Comparison of ENCODE assay signal across 15 cellular contexts in genomic region chr14:76292561-76292960, GRCh38.
DNase-seq lines count a peak whose midpoint lies in the region; TF ChIP-seq lines count a peak whose summit lies in the region.
"Had no signal": no experiment of that assay in that cellular context is flagged by ENCODE, and none has a peak within 500 bp of the region (broad histone marks: within the 10 kb centered on the region; RNA-seq: fewer than 3 reads in every experiment).

No MANE protein-coding gene starts in this region.

- no peak overlapping the region for H3K4me3 ChIP-seq in vagina
- H3K4me3 ChIP-seq: A549, GM23338 had no signal

- TF ChIP-seq CTCF in osteocyte (IDR thresholded peaks at IDR 0.05) = no peak
- TF ChIP-seq CTCF in vagina (IDR thresholded peaks at IDR 0.05) = no peak

- H3K4me1 ChIP-seq in vagina = no peaks in the 10 kb centered on the region
- H3K4me1 ChIP-seq: A549, Caco-2 had no signal

- no peak overlapping the region for H3K4me3 Mint-ChIP-seq in osteocyte (ENCODE audit: unreplicated experiment)
- H3K4me3 Mint-ChIP-seq: CD4-positive, alpha-beta T cell; GM23338; HFFc6 had no signal

- H3K27me3 ChIP-seq in vagina = no peaks in the 10 kb centered on the region

- peak; percentile 13 for DNase-seq in activated CD8-positive, alpha-beta memory T cell treated with anti-CD3 and anti-CD28 coated beads for 24 hours
- DNase-seq in activated CD8-positive, alpha-beta memory T cell treated with anti-CD3 and anti-CD28 coated beads, Interleukin-2, amount 50 U/mL, for 48 hours = no peak
- DNase-seq in ecto neural progenitor cell (ENCODE audit: low spot score) (peak; percentile 15), osteocyte (ENCODE audit: extremely low spot score, unreplicated experiment) (peak; percentile 80), vagina (ENCODE audit: extremely low spot score in 2 of 2) (peak; percentile 2 to 64), NCI-H345 treated with DMSO at 0.1 percent for 48 hours (lab: John Stamatoyannopoulos, UW; ENCODE audit: unreplicated experiment) (no peak)
- DNase-seq in activated naive CD4-positive, alpha-beta T cell treated with Interleukin-2 at 50 U/mL for 16 hours = no peak
- DNase-seq: AML-193; Caco-2; CD4-positive, alpha-beta T cell; HFFc6 had no signal

- no peak overlapping the region for H3K27ac Mint-ChIP-seq in osteocyte (ENCODE audit: unreplicated experiment)
- H3K27ac Mint-ChIP-seq: CD4-positive, alpha-beta T cell; GM23338; HFFc6 had no signal

- intact Hi-C loops in vagina (cut with DNase I) = no loop called here

- no peaks in the 10 kb centered on the region for H3K9me3 ChIP-seq in vagina
- H3K9me3 ChIP-seq: A549, Caco-2 had no signal

- no peak for TF ChIP-seq POLR2A in vagina (IDR thresholded peaks at IDR 0.05)

- no peaks in the 10 kb centered on the region for H3K4me1 Mint-ChIP-seq in osteocyte (ENCODE audit: unreplicated experiment)
- H3K4me1 Mint-ChIP-seq: GM23338 had no signal

- H3K36me3 Mint-ChIP-seq in osteocyte (ENCODE audit: unreplicated experiment) = no peaks in the 10 kb centered on the region

- peaks cover 10% of the 10 kb centered on the region for H3K27me3 Mint-ChIP-seq in osteocyte (ENCODE audit: unreplicated experiment)

- no peaks in the 10 kb centered on the region for H3K36me3 ChIP-seq in vagina

- H3K27ac ChIP-seq in vagina = no peak overlapping the region
- H3K27ac ChIP-seq: 22Rv1, A549, C4-2B had no signal

- no peaks in the 10 kb centered on the region for H3K9me3 Mint-ChIP-seq in osteocyte (ENCODE audit: unreplicated experiment)
- H3K9me3 Mint-ChIP-seq: CD4-positive, alpha-beta T cell; GM23338; HFFc6 had no signal

Comparison
In these comparisons a context has a peak if more than half of its experiments do, and no peak if none do; other contexts are left out.
1. DNase-seq: peak in activated CD8-positive, alpha-beta memory T cell treated with anti-CD3 and anti-CD28 coated beads for 24 hours (single experiment), ecto neural progenitor cell (single experiment), osteocyte (single experiment) and vagina (2 of 2); none in activated CD8-positive, alpha-beta memory T cell treated with anti-CD3 and anti-CD28 coated beads, Interleukin-2, amount 50 U/mL, for 48 hours (single experiment), NCI-H345 treated with DMSO at 0.1 percent for 48 hours (single experiment) and activated naive CD4-positive, alpha-beta T cell treated with Interleukin-2 at 50 U/mL for 16 hours (single experiment).